Comparison of ENCODE assay signal across 9 cellular contexts in genomic region chr20:18019068-18019467, GRCh38. TPM values are rescaled to one million over a fixed set of nuclear protein-coding genes. Genes with fewer than 3 reads are reported as not detected.
DNase-seq lines count a peak whose midpoint lies in the region; ATAC-seq, FAIRE-seq and TF ChIP-seq lines count a peak whose summit lies in the region.
"Had no signal": no experiment of that assay in that cellular context is flagged by ENCODE, and none has a peak within 500 bp of the region (broad histone marks: within the 10 kb centered on the region; RNA-seq: fewer than 3 reads in every experiment).

No MANE protein-coding gene starts in this region.

- H3K9me2 ChIP-seq in SU-DHL-6 (replicated peaks; ENCODE audit: insufficient read depth, low read length): no peaks in the 10 kb centered on the region

- no peaks in the 10 kb centered on the region for H3K4me1 ChIP-seq in keratinocyte (ENCODE audit: control insufficient read depth, extremely low read depth, insufficient read depth, low read length)
- H3K4me1 ChIP-seq: psoas muscle had no signal

- no peak overlapping the region for H3K4me3 ChIP-seq in SU-DHL-6 (ENCODE audit: insufficient read depth, low read length, poor library complexity, severe bottlenecking)
- H3K4me3 ChIP-seq in keratinocyte (ENCODE audit: control insufficient read depth in 2 of 3, extremely low read depth in 1 of 3, insufficient read depth in 2 of 3, low read depth in 1 of 3, low read length in 3 of 3): no peak overlapping the region
- H3K4me3 ChIP-seq: psoas muscle had no signal

- H4K20me1 ChIP-seq in SU-DHL-6 (ENCODE audit: low read depth, low read length): no peaks in the 10 kb centered on the region
- no peaks in the 10 kb centered on the region for H4K20me1 ChIP-seq in keratinocyte (ENCODE audit: control insufficient read depth, extremely low read depth, insufficient read depth, low read length)

- no peaks in the 10 kb centered on the region for H3K36me3 ChIP-seq in SU-DHL-6 (ENCODE audit: low read length)
- H3K36me3 ChIP-seq in keratinocyte (ENCODE audit: control insufficient read depth in 2 of 2, extremely low read depth in 1 of 2, insufficient read depth in 2 of 2, low read length in 2 of 2): peaks cover 11 to 15% of the 10 kb centered on the region in 2 experiments

- TF ChIP-seq CTCF in SU-DHL-6 (IDR thresholded peaks at IDR 0.05; ENCODE audit: insufficient read depth, low read length, poor library complexity, severe bottlenecking): peak; percentile 17
- TF ChIP-seq CTCF in keratinocyte (optimal IDR thresholded peaks at IDR 0.05 in 1 of 3, IDR thresholded peaks at IDR 0.05 in 1 of 3, conservative IDR thresholded peaks at IDR 0.05 in 1 of 3; ENCODE audit: extremely low read depth in 1 of 3, insufficient read depth in 2 of 3, low read length in 3 of 3): peak; percentile 47 to 78 (median 64)

- dilution Hi-C loops in keratinocyte (cut with MboI; ENCODE audit: extremely low pct_ligation_motif_present, low sequenced_read_pairs): no loop called here

- no peak for DNase-seq in activated CD4-positive, CD25-positive, alpha-beta regulatory T cell treated with anti-CD3 and anti-CD28 coated beads, Interleukin-2, amount 50 U/mL, for 72 hours
- DNase-seq in keratinocyte (ENCODE audit: low read depth, low spot score) (no peak), SHP77 treated with DMSO at 0.1 percent for 48 hours (lab: John Stamatoyannopoulos, UW) (no peak)
- DNase-seq in activated CD8-positive, alpha-beta memory T cell treated with anti-CD3 and anti-CD28 coated beads, Interleukin-2, amount 50 U/mL, for 48 hours: no peak
- DNase-seq: psoas muscle had no signal

- H3K9me3 ChIP-seq in SU-DHL-6 (ENCODE audit: insufficient read depth, low read length) (no peaks in the 10 kb centered on the region), keratinocyte (ENCODE audit: control insufficient read depth, low read depth, low read length) (no peaks in the 10 kb centered on the region)
- H3K9me3 ChIP-seq: psoas muscle had no signal

- H3K27ac ChIP-seq in SU-DHL-6 (ENCODE audit: low read depth, low read length): no peak overlapping the region
- no peak overlapping the region for H3K27ac ChIP-seq in keratinocyte (ENCODE audit: control insufficient read depth, insufficient read depth, low read length)
- H3K27ac ChIP-seq: psoas muscle had no signal

- no peaks in the 10 kb centered on the region for H3K9me1 ChIP-seq in keratinocyte (ENCODE audit: control insufficient read depth, extremely low read depth, insufficient read depth, low read length)

- H2AFZ ChIP-seq in SU-DHL-6 (ENCODE audit: low read depth, low read length, severe bottlenecking): no peak overlapping the region
- H2AFZ ChIP-seq in keratinocyte (ENCODE audit: control insufficient read depth, low read length): no peak overlapping the region

- no peak overlapping the region for H3K4me2 ChIP-seq in SU-DHL-6 (ENCODE audit: low read depth, low read length, poor library complexity, severe bottlenecking)
- H3K4me2 ChIP-seq in keratinocyte (ENCODE audit: control insufficient read depth, extremely low read depth, insufficient read depth, low read depth, low read length): no peak overlapping the region

- no peaks in the 10 kb centered on the region for H3K27me3 ChIP-seq in SU-DHL-6 (ENCODE audit: low read length)
- no peaks in the 10 kb centered on the region for H3K27me3 ChIP-seq in keratinocyte (ENCODE audit: control insufficient read depth, extremely low read depth, insufficient read depth, low read length)

- FAIRE-seq in keratinocyte (lab: Jason Lieb, UNC): no peak

- peak; percentile 24 to 46 for ATAC-seq in activated CD4-positive, CD25-positive, alpha-beta regulatory T cell treated with anti-CD3 and anti-CD28 coated beads, Interleukin-2, amount 50 U/mL, for 24 hours
- ATAC-seq in HG02610 (IDR thresholded peaks at IDR 0.05; ENCODE audit: unreplicated experiment) (peak; percentile 48), HG02588 (IDR thresholded peaks at IDR 0.05; ENCODE audit: unreplicated experiment) (no peak)

- H3F3A ChIP-seq in SU-DHL-6 (ENCODE audit: insufficient read depth): no peaks in the 10 kb centered on the region

- H3K9ac ChIP-seq in SU-DHL-6 (ENCODE audit: low read length): no peak overlapping the region
- H3K9ac ChIP-seq in keratinocyte (ENCODE audit: control insufficient read depth, extremely low read depth, insufficient read depth, low read length): no peak overlapping the region

- no peaks in the 10 kb centered on the region for H3K79me2 ChIP-seq in SU-DHL-6 (ENCODE audit: insufficient read depth, low read length)
- H3K79me2 ChIP-seq in keratinocyte (ENCODE audit: control insufficient read depth, insufficient read depth, low read length): no peaks in the 10 kb centered on the region

RNA-seq across cellular contexts. Expression of gene OVOL2, which starts 38.6 kb away (rescaled TPM):
- polyA plus RNA-seq in keratinocyte: 3.1 to 5.3 TPM (median 4.3 TPM) in 3 replicates
- 2.1 TPM for polyA plus RNA-seq in keratinocyte (2011; ENCODE audit: low read depth)
- polyA plus RNA-seq in keratinocyte (2011; cell fraction: cytosol; rRNA removed): 4.4 and 5.2 TPM in 2 replicates
- 3.9 and 5.0 TPM in 2 replicates for polyA plus RNA-seq in keratinocyte (2011; cell fraction: nucleus; rRNA removed)
- 5.6 and 6.3 TPM in 2 replicates for polyA plus RNA-seq in keratinocyte (2012; ENCODE audit: low replicate concordance)
- polyA minus RNA-seq in keratinocyte: 5.6 to 8.7 TPM (median 6.7 TPM) in 3 replicates
- polyA minus RNA-seq in keratinocyte (2011; cell fraction: cytosol; rRNA and poly(A)+ RNA removed): 4.6 TPM
- 2.2 and 2.6 TPM in 2 replicates for polyA minus RNA-seq in keratinocyte (2011; cell fraction: nucleus; rRNA and poly(A)+ RNA removed)
- polyA plus RNA-seq: psoas muscle had no signal

RNA-seq across cellular contexts. Expression of gene MGME1, which starts 50.2 kb away (rescaled TPM):
- polyA plus RNA-seq in keratinocyte: 20.3 to 31.6 TPM (median 23.6 TPM) in 3 replicates
- polyA plus RNA-seq in keratinocyte (2011; ENCODE audit: low read depth): 51.0 TPM
- 19.0 and 26.9 TPM in 2 replicates for polyA plus RNA-seq in keratinocyte (2011; cell fraction: cytosol; rRNA removed)
- polyA plus RNA-seq in keratinocyte (2011; cell fraction: nucleus; rRNA removed): 33.0 and 33.5 TPM in 2 replicates
- polyA plus RNA-seq in keratinocyte (2012; ENCODE audit: low replicate concordance): 22.3 and 24.8 TPM in 2 replicates
- 5.7 to 17.6 TPM (median 10.6 TPM) in 3 replicates for polyA minus RNA-seq in keratinocyte
- polyA minus RNA-seq in keratinocyte (2011; cell fraction: cytosol; rRNA and poly(A)+ RNA removed): 23.2 TPM
- 11.6 and 27.5 TPM in 2 replicates for polyA minus RNA-seq in keratinocyte (2011; cell fraction: nucleus; rRNA and poly(A)+ RNA removed)

RNA-seq across cellular contexts. Expression of gene SNX5, which starts 50.5 kb away (rescaled TPM):
- 92.9 to 187 TPM (median 109 TPM) in 3 replicates for polyA plus RNA-seq in keratinocyte
- polyA plus RNA-seq in keratinocyte (2011; ENCODE audit: low read depth): 96.8 TPM
- polyA plus RNA-seq in keratinocyte (2011; cell fraction: cytosol; rRNA removed): 73.4 and 128 TPM in 2 replicates
- 144 and 183 TPM in 2 replicates for polyA plus RNA-seq in keratinocyte (2011; cell fraction: nucleus; rRNA removed)
- 55.2 and 90.6 TPM in 2 replicates for polyA plus RNA-seq in keratinocyte (2012; ENCODE audit: low replicate concordance)
- polyA minus RNA-seq in keratinocyte: 43.9 to 130 TPM (median 59.9 TPM) in 3 replicates
- polyA minus RNA-seq in keratinocyte (2011; cell fraction: cytosol; rRNA and poly(A)+ RNA removed): 58.3 TPM
- 87.9 and 122 TPM in 2 replicates for polyA minus RNA-seq in keratinocyte (2011; cell fraction: nucleus; rRNA and poly(A)+ RNA removed)
